8 cellular contexts compared by ENCODE assay signal in the genomic region with DNA sequence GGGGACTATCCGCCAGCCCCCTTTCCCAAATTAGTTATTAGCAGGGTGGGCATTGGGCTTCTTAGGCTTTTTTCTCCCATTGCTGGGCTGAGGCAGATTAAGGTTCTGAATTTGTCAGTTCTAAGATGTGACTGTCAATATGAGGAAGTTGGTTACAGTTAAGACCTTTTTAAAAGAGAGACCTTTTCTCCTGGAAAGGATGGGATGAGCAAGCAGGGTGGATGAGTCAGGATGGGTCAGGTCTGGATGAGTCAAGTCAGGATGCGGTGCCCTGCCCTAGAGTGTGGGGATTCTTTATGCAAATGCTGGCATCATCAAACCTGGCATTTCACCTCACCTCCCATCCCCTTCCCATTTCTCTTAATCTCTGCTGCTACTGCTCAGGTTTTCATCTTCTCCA.
A peak's percentile ranks its signal among the peaks of the same experiment; 100 is the strongest.
DNase-seq lines count a peak whose midpoint lies in the region; ATAC-seq and TF ChIP-seq lines count a peak whose summit lies in the region.

No MANE protein-coding gene starts in this region.

- CTCF ChIA-PET in RWPE1 (lab: Yijun Ruan, JAX), result no interaction called here

- H3K4me1 Mint-ChIP-seq in nephron progenitor cell, result peaks cover 60% of the 10 kb centered on the region

- TF ChIP-seq CTCF in RWPE1 (conservative IDR thresholded peaks at IDR 0.05; ENCODE audit: low read depth) (no peak), coronary artery (IDR thresholded peaks at IDR 0.05) (no peak), nephron progenitor cell (IDR thresholded peaks at IDR 0.05) (no peak)

- peak overlapping the region; percentile 84 for H3K4me3 Mint-ChIP-seq in nephron progenitor cell

- peaks cover 11% of the 10 kb centered on the region for H3K36me3 Mint-ChIP-seq in nephron progenitor cell (ENCODE audit: low read depth)

- peaks cover 4% of the 10 kb centered on the region for H3K27me3 Mint-ChIP-seq in nephron progenitor cell (ENCODE audit: low read depth, poor library complexity)

- POLR2A ChIA-PET in RWPE1 (lab: Yijun Ruan, JAX; ENCODE audit: low non-redundant PET), result no interaction called here

- peak overlapping the region; percentile 91 for H3K4me3 ChIP-seq in coronary artery

- no peak overlapping the region for H3K27ac Mint-ChIP-seq in nephron progenitor cell

- H3K27ac ChIP-seq in RWPE1 (peak overlapping the region; percentile 88), coronary artery (peak overlapping the region; percentile 23 to 59)

- ATAC-seq in HG03095 (IDR thresholded peaks at IDR 0.05; ENCODE audit: unreplicated experiment), result no peak

- peak; percentile 42 for DNase-seq in DMS53 (lab: John Stamatoyannopoulos, UW)
- no peak for DNase-seq in DMS53 treated with DMSO at 0.1 percent for 48 hours (lab: John Stamatoyannopoulos, UW; ENCODE audit: unreplicated experiment)
- DNase-seq in RWPE1 (ENCODE audit: low spot score), result peak; percentile 98
- DNase-seq in coronary artery (ENCODE audit: low spot score), result peak; percentile 54
- no peak for DNase-seq in nephron progenitor cell
- no peak for DNase-seq in middle frontal gyrus (ENCODE audit: extremely low spot score, low spot score)
- no peak for DNase-seq in GOT3 (lab: John Stamatoyannopoulos, UW)

- no peaks in the 10 kb centered on the region for H3K9me3 Mint-ChIP-seq in nephron progenitor cell

Comparison
In these comparisons a context has a peak if more than half of its experiments do, and no peak if none do; other contexts are left out.
1. DNase-seq: peak in DMS53 (single experiment), RWPE1 (single experiment) and coronary artery (single experiment); none in DMS53 treated with DMSO at 0.1 percent for 48 hours (single experiment), nephron progenitor cell (single experiment), middle frontal gyrus (single experiment) and GOT3 (single experiment).